9 cellular contexts compared by ENCODE assay signal in the genomic region with DNA sequence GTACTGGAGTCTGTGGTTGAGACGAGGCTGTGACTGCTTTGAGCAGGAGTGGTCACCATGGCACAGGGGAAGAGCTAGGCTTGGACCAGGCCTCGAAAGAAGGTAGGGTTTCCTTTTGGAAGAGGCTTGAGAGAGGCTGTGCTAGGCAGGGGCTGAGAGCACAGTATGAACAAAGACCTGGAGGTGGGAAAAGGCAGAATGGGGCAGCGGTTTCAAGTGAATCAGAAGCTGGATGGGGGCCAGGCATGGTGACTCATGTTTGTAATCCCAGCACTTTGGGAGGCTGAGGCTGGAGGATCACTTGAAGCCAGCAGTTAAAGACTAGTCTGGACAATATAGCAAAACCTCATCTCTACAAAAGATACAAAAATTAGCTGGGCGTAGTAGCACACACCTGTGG.
DNase-seq lines count a peak whose midpoint lies in the region; ATAC-seq and TF ChIP-seq lines count a peak whose summit lies in the region.
"Had no signal": no experiment of that assay in that cellular context is flagged by ENCODE, and none has a peak within 500 bp of the region (broad histone marks: within the 10 kb centered on the region; RNA-seq: fewer than 3 reads in every experiment).

No MANE protein-coding gene starts in this region.

- H3K4me3 Mint-ChIP-seq in activated CD4-positive, alpha-beta memory T cell treated with anti-CD3 and anti-CD28 coated beads for 36 hours = no peak overlapping the region
- no peak overlapping the region for H3K4me3 Mint-ChIP-seq in activated CD4-positive, alpha-beta memory T cell treated with anti-CD3 and anti-CD28 coated beads, Interleukin-2, amount 10 ng/mL, durations not matched to agents 7 days and 5 days

- TF ChIP-seq POLR2A in erythroblast (IDR thresholded peaks at IDR 0.05; ENCODE audit: low read length) = no peak

- no peaks in the 10 kb centered on the region for H3K4me1 Mint-ChIP-seq in activated CD4-positive, alpha-beta memory T cell treated with anti-CD3 and anti-CD28 coated beads for 36 hours (ENCODE audit: low read depth)
- H3K4me1 Mint-ChIP-seq in activated CD4-positive, alpha-beta memory T cell treated with anti-CD3 and anti-CD28 coated beads, Interleukin-2, amount 10 ng/mL, durations not matched to agents 7 days and 5 days = peaks cover 3% of the 10 kb centered on the region

- DNase-seq in activated CD4-positive, alpha-beta memory T cell treated with anti-CD3 and anti-CD28 coated beads for 36 hours = peak; percentile 36
- no peak for DNase-seq in activated CD4-positive, alpha-beta memory T cell treated with anti-CD3 and anti-CD28 coated beads, Interleukin-2, amount 10 ng/mL, durations not matched to agents 7 days and 5 days
- DNase-seq in RKO (ENCODE audit: low spot score) (peak; percentile 84), erythroblast (lab: John Stamatoyannopoulos, UW) (peak; percentile 11 to 63), substantia nigra (lab: John Stamatoyannopoulos, UW) (peak in 10 of 49 donors; percentile 8 to 63 (median 19)), NCI-H774 (lab: John Stamatoyannopoulos, UW) (no peak), T-helper 2 cell (no peak)
- DNase-seq: stimulated activated naive CD8-positive, alpha-beta T cell treated with anti-CD3 and anti-CD28 coated beads, Interleukin-15, Interleukin-2, amounts not matched to agents 100 U/mL and 50 U/mL, for 24 hours had no signal

- peak overlapping the region; percentile 69 for H3K27ac ChIP-seq in substantia nigra (ENCODE audit: low read depth, low read length, poor library complexity, severe bottlenecking)

- CTCF ChIA-PET in activated CD4-positive, alpha-beta memory T cell treated with anti-CD3 and anti-CD28 coated beads for 36 hours (lab: Charles Lee) = no interaction called here
- CTCF ChIA-PET in activated CD4-positive, alpha-beta memory T cell treated with anti-CD3 and anti-CD28 coated beads, Interleukin-2, amount 10 ng/mL, durations not matched to agents 7 days and 5 days (lab: Charles Lee) = no interaction called here

- no peaks in the 10 kb centered on the region for H3K36me3 Mint-ChIP-seq in activated CD4-positive, alpha-beta memory T cell treated with anti-CD3 and anti-CD28 coated beads for 36 hours
- H3K36me3 Mint-ChIP-seq in activated CD4-positive, alpha-beta memory T cell treated with anti-CD3 and anti-CD28 coated beads, Interleukin-2, amount 10 ng/mL, durations not matched to agents 7 days and 5 days (ENCODE audit: low read depth) = no peaks in the 10 kb centered on the region

- H3K9me3 Mint-ChIP-seq in activated CD4-positive, alpha-beta memory T cell treated with anti-CD3 and anti-CD28 coated beads for 36 hours = peaks cover 8% of the 10 kb centered on the region
- no peaks in the 10 kb centered on the region for H3K9me3 Mint-ChIP-seq in activated CD4-positive, alpha-beta memory T cell treated with anti-CD3 and anti-CD28 coated beads, Interleukin-2, amount 10 ng/mL, durations not matched to agents 7 days and 5 days

- ATAC-seq in HG02623 (IDR thresholded peaks at IDR 0.05; ENCODE audit: unreplicated experiment) = no peak
- ATAC-seq: stimulated activated naive CD8-positive, alpha-beta T cell treated with anti-CD3 and anti-CD28 coated beads, Interleukin-15, Interleukin-2, amounts not matched to agents 100 U/mL and 50 U/mL, for 24 hours had no signal

- no peak overlapping the region for H3K27ac Mint-ChIP-seq in activated CD4-positive, alpha-beta memory T cell treated with anti-CD3 and anti-CD28 coated beads for 36 hours
- no peak overlapping the region for H3K27ac Mint-ChIP-seq in activated CD4-positive, alpha-beta memory T cell treated with anti-CD3 and anti-CD28 coated beads, Interleukin-2, amount 10 ng/mL, durations not matched to agents 7 days and 5 days

- no peaks in the 10 kb centered on the region for H3K27me3 Mint-ChIP-seq in activated CD4-positive, alpha-beta memory T cell treated with anti-CD3 and anti-CD28 coated beads for 36 hours
- H3K27me3 Mint-ChIP-seq in activated CD4-positive, alpha-beta memory T cell treated with anti-CD3 and anti-CD28 coated beads, Interleukin-2, amount 10 ng/mL, durations not matched to agents 7 days and 5 days = no peaks in the 10 kb centered on the region

- intact Hi-C loops in activated CD4-positive, alpha-beta memory T cell treated with anti-CD3 and anti-CD28 coated beads for 36 hours (cut with micrococcal nuclease) = no loop called here

- POLR2A ChIA-PET in activated CD4-positive, alpha-beta memory T cell treated with anti-CD3 and anti-CD28 coated beads for 36 hours (lab: Charles Lee) = no interaction called here
- POLR2A ChIA-PET in activated CD4-positive, alpha-beta memory T cell treated with anti-CD3 and anti-CD28 coated beads, Interleukin-2, amount 10 ng/mL, durations not matched to agents 7 days and 5 days (lab: Charles Lee) = no interaction called here

Comparison
In these comparisons a context has a peak if more than half of its experiments do, and no peak if none do; other contexts are left out.
1. DNase-seq: peak in activated CD4-positive, alpha-beta memory T cell treated with anti-CD3 and anti-CD28 coated beads for 36 hours (single experiment), RKO (single experiment) and erythroblast (2 of 2); none in activated CD4-positive, alpha-beta memory T cell treated with anti-CD3 and anti-CD28 coated beads, Interleukin-2, amount 10 ng/mL, durations not matched to agents 7 days and 5 days (single experiment), NCI-H774 (single experiment) and T-helper 2 cell (0 of 5).